Comparison of ENCODE assay signal across 8 cellular contexts in the genomic region with DNA sequence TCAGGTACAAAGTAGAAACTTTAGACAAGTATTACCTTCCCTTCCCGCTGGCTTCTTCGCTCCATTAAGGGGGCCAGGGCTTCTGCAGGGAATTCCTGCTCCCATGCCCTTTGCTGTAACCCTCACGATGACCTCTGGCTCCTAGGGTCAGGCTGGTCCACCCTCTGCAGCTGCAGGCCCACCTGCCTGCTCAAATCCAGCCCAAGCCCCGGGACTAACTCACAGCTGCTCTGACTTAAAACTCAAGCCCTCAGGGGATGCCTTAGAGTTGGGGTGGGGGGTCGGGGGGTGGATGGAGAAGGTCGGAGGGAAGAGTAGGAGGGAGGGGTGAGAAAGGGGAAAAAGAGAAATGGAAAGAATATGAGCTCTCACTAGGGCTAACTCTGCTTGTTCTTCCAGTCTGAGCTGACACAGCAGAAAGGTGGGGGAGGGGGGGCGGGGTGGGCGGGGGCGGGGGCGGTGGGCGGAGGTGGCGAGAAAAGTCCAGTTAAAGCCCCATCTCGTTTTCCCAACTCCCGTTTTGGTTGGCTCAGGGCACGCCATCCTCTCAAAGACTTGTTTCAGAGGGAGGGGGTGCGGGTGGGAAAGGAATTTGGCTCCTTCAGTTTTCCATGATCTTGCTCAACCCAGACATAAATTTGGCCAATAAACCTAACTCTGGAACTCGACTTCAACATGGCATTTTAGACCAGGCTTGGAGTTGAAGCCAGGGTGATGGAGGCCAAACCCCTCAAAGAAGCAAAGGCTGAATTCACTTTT. TPM values are rescaled to one million over a fixed set of nuclear protein-coding genes. Genes with fewer than 3 reads are reported as not detected.
DNase-seq lines count a peak whose midpoint lies in the region; ATAC-seq and TF ChIP-seq lines count a peak whose summit lies in the region.

No MANE protein-coding gene starts in this region.

- H3K27ac ChIP-seq in GM23338 (ENCODE audit: low read depth) (no peak overlapping the region), right atrium auricular region (peak overlapping the region; percentile 78 to 92)

- H3K27ac Mint-ChIP-seq in GM23338, result no peak overlapping the region

- H3K4me3 Mint-ChIP-seq in GM23338, result peak overlapping the region; percentile 84

- H3K27me3 ChIP-seq in GM23338 (ENCODE audit: insufficient read depth), result peaks cover 47% of the 10 kb centered on the region
- H3K27me3 ChIP-seq in right atrium auricular region, result no peaks in the 10 kb centered on the region

- H3K36me3 ChIP-seq in GM23338 (ENCODE audit: insufficient read depth), result no peaks in the 10 kb centered on the region
- H3K36me3 ChIP-seq in right atrium auricular region, result no peaks in the 10 kb centered on the region

- H3K27me3 Mint-ChIP-seq in GM23338 (ENCODE audit: insufficient read depth, low read depth, poor library complexity), result peaks cover 34% of the 10 kb centered on the region

- H3K4me3 ChIP-seq in GM23338 (peak overlapping the region; percentile 77), right atrium auricular region (peak overlapping the region; percentile 39 to 62), skeletal muscle cell (ENCODE audit: low read depth, low read length) (peak overlapping the region; percentile 20)

- peak; percentile 53 for DNase-seq in GM23338 (ENCODE audit: low spot score)
- peak; percentile 39 for DNase-seq in amniotic epithelial cell (ENCODE audit: low read depth)
- DNase-seq in right atrium auricular region (ENCODE audit: low spot score), result peak; percentile 86
- no peak for DNase-seq in skeletal muscle cell (ENCODE audit: low read depth)
- DNase-seq in pons (ENCODE audit: low spot score), result no peak
- DNase-seq in amniotic stem cell (lab: John Stamatoyannopoulos, UW), result no peak
- DNase-seq in germinal center (ENCODE audit: low spot score), result no peak

- no peaks in the 10 kb centered on the region for H3K36me3 Mint-ChIP-seq in GM23338 (ENCODE audit: low read depth)

- H3K79me2 ChIP-seq in GM23338 (replicated peaks; ENCODE audit: insufficient read depth), result no peaks in the 10 kb centered on the region

- H3K9me3 ChIP-seq in right atrium auricular region, result no peaks in the 10 kb centered on the region

- peak overlapping the region; percentile 63 for H2AFZ ChIP-seq in GM23338

- H3K4me1 Mint-ChIP-seq in GM23338, result peaks cover 42% of the 10 kb centered on the region

- no peaks in the 10 kb centered on the region for H3K9me3 Mint-ChIP-seq in GM23338

- no peaks in the 10 kb centered on the region for H3K9me2 ChIP-seq in GM23338 (ENCODE audit: insufficient read depth)

- no peaks in the 10 kb centered on the region for H4K20me1 ChIP-seq in GM23338 (replicated peaks; ENCODE audit: insufficient read depth)

- TF ChIP-seq CTCF in GM23338 (conservative IDR thresholded peaks at IDR 0.05; ENCODE audit: low read depth in 2 of 2), result no peak
- no peak for TF ChIP-seq CTCF in right atrium auricular region (IDR thresholded peaks at IDR 0.05)

- H3K4me2 ChIP-seq in GM23338, result peak overlapping the region; percentile 98

- peaks cover 35% of the 10 kb centered on the region for H3K4me1 ChIP-seq in GM23338 (ENCODE audit: insufficient read depth)
- H3K4me1 ChIP-seq in right atrium auricular region, result peaks cover 0 to 72% of the 10 kb centered on the region in 2 donors

- 0 out of 2 replicates have a peak, but pooled peaks cover 4% of the 10 kb centered on the region for H3F3A ChIP-seq in GM23338 (replicated peaks; ENCODE audit: low read depth)

- ATAC-seq in GM23338, result no peak
- no peak for ATAC-seq in HG03045 (IDR thresholded peaks at IDR 0.05; ENCODE audit: unreplicated experiment)

TF ChIP-seq in GM23338, 12 proteins besides CTCF, POLR2A, EP300 and RAD21 (continues in another document):
- TF ChIP-seq POLR2AphosphoS5 (IDR thresholded peaks at IDR 0.05; ENCODE audit: low read depth) (no peak), ZNF331 (CRISPR knock-in tag; IDR thresholded peaks at IDR 0.05; ENCODE audit: low read depth) (no peak), REST (IDR thresholded peaks at IDR 0.05; ENCODE audit: unreplicated experiment) (no peak), ZNF462 (CRISPR knock-in tag; IDR thresholded peaks at IDR 0.05) (no peak)

RNA-seq across cellular contexts. Expression of gene IGFBP5, which starts 4.7 kb away (rescaled TPM):
- total RNA-seq in GM23338 (2014; rRNA removed; shearing (Covaris generic)), result 0.74 and 2.5 TPM in 2 replicates
- polyA plus RNA-seq in GM23338 (2016; fragmentation: Nextera tagmentation; extraction: Ambion mirVana), result 0.43 and 0.70 TPM in 2 replicates
- total RNA-seq in right atrium auricular region, result 100 to 1,000 TPM; 169 to 554 TPM

RNA-seq across cellular contexts. Expression of gene IGFBP2, which starts 57.4 kb away (rescaled TPM):
- total RNA-seq in GM23338 (2014; rRNA removed; shearing (Covaris generic)), result 309 and 364 TPM in 2 replicates
- 177 and 235 TPM in 2 replicates for polyA plus RNA-seq in GM23338 (2016; fragmentation: Nextera tagmentation; extraction: Ambion mirVana)
- 100 to 1,000 TPM; 255 to 508 TPM for total RNA-seq in right atrium auricular region

Comparison
In these comparisons a context has a peak if more than half of its experiments do, and no peak if none do; other contexts are left out.
1. DNase-seq: peak in GM23338 (single experiment), amniotic epithelial cell (single experiment) and right atrium auricular region (single experiment); none in skeletal muscle cell (single experiment), pons (single experiment), amniotic stem cell (single experiment) and germinal center (single experiment).
2. H3K4me3 ChIP-seq: peak in every context shown above with its lines; median percentile 77 in GM23338; 50 in right atrium auricular region; 20 in skeletal muscle cell.
3. RNA of gene IGFBP5, which starts 4.7 kb away (total RNA-seq): 169 to 554 TPM in right atrium auricular region; 0.74 to 2.5 TPM in GM23338; every median in the first group is over 10 times any median in the second.